ENCODE assay signal across 1 cellular context in genomic region chr20:13593423-13593822, GRCh38.
TF ChIP-seq lines count a peak whose summit lies in the region.

No MANE protein-coding gene starts in this region.

TF ChIP-seq in HepG2, 621 proteins besides CTCF, POLR2A, EP300 and RAD21 (continued from another document):
- TF ChIP-seq, protein P1, sequence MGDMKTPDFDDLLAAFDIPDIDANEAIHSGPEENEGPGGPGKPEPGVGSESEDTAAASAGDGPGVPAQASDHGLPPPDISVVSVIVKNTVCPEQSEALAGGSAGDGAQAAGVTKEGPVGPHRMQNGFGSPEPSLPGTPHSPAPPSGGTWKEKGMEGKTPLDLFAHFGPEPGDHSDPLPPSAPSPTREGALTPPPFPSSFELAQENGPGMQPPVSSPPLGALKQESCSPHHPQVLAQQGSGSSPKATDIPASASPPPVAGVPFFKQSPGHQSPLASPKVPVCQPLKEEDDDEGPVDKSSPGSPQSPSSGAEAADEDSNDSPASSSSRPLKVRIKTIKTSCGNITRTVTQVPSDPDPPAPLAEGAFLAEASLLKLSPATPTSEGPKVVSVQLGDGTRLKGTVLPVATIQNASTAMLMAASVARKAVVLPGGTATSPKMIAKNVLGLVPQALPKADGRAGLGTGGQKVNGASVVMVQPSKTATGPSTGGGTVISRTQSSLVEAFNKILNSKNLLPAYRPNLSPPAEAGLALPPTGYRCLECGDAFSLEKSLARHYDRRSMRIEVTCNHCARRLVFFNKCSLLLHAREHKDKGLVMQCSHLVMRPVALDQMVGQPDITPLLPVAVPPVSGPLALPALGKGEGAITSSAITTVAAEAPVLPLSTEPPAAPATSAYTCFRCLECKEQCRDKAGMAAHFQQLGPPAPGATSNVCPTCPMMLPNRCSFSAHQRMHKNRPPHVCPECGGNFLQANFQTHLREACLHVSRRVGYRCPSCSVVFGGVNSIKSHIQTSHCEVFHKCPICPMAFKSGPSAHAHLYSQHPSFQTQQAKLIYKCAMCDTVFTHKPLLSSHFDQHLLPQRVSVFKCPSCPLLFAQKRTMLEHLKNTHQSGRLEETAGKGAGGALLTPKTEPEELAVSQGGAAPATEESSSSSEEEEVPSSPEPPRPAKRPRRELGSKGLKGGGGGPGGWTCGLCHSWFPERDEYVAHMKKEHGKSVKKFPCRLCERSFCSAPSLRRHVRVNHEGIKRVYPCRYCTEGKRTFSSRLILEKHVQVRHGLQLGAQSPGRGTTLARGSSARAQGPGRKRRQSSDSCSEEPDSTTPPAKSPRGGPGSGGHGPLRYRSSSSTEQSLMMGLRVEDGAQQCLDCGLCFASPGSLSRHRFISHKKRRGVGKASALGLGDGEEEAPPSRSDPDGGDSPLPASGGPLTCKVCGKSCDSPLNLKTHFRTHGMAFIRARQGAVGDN (CRISPR knock-in tag; IDR thresholded peaks at IDR 0.05), result peak; percentile 16; the same call in 1 of the 2 replicates
- TF ChIP-seq ZNF768 (CRISPR knock-in tag; IDR thresholded peaks at IDR 0.05) (peak; percentile 21; the same call in 1 of the 2 replicates), ZNF891 (CRISPR knock-in tag; IDR thresholded peaks at IDR 0.05) (peak; percentile 52; the same call in 1 of the 2 replicates)
TF ChIP-seq in HepG2: peak in this region for 4; not testable (repeated sequence) for 617.
